In the genomic region with DNA sequence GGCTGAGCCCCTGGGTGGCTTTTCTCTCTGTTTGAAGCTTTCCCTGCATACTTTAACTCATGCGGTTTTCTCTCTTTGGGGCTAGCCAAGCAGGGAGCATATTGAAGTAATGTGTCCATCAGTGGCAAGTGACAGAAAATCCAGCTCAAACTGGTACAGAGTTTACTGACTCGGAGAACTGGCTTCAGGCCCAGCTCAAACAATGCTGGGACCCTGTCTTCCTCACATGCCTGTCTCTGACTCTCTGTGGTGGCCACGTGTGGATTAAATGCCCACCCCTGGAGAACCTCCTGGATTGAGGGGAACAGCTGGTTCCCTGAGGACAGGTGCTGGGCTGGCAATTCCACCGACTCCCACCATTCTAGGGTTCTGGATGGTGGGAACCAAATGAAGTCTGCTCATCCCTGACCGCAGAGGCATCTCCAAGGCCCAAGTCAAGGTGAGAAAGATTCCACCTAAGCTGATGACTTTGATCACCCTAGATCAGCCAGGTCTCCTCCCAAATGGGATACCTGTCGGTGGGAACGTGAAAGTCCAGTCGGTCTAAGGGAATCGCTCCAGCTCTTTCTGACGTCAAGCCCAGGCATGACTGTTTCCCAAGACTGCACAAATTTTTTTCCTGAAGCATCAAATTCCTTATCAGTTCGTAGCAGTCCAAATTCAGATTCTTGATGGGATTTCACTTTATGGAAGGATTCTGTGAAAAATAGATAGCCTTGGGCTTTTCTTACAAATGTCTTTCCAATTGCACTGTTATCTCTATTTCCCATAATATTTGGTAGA, we compare ENCODE assay signal across 16 cellular contexts.
"Had no signal": no experiment of that assay in that cellular context is flagged by ENCODE, and none has a peak within 500 bp of the region (broad histone marks: within the 10 kb centered on the region; RNA-seq: fewer than 3 reads in every experiment).

No MANE protein-coding gene starts in this region.

- H3K27ac Mint-ChIP-seq: activated CD4-positive, alpha-beta T cell treated with anti-CD3 and anti-CD28 coated beads for 36 hours; activated naive CD4-positive, alpha-beta T cell treated with anti-CD3 and anti-CD28 coated beads for 36 hours; natural killer cell treated with Interleukin-12 subunit alpha and Interleukin-12 subunit beta and Interleukin-15 and Interleukin-18, amount 100 ng/mL, for 72 hours; WTC11 had no signal

- H3K36me3 ChIP-seq: stomach had no signal

- DNase-seq: activated CD4-positive, alpha-beta T cell treated with anti-CD3 and anti-CD28 coated beads for 36 hours; activated CD4-positive, alpha-beta T cell treated with anti-CD3 and anti-CD28 coated beads, Interleukin-2, amount 50 U/mL, for 48 hours; activated naive CD4-positive, alpha-beta T cell treated with anti-CD3 and anti-CD28 coated beads for 36 hours; left cardiac atrium; mesendoderm; stimulated activated CD4-positive, alpha-beta T cell treated with anti-CD3 and anti-CD28 coated beads, Interleukin-15, amount 100 ng/mL, for 24 hours; stimulated activated CD4-positive, alpha-beta T cell treated with anti-CD3 and anti-CD28 coated beads, Interleukin-2, amount 100 ng/mL, for 48 hours; stomach; T-cell had no signal

- H3K4me1 ChIP-seq: stomach had no signal

- H3K4me3 ChIP-seq: coronary artery, hepatocyte, skin epidermis, stomach had no signal

- H3K27me3 ChIP-seq: hepatocyte had no signal

- H3K9me3 Mint-ChIP-seq: activated naive CD4-positive, alpha-beta T cell treated with anti-CD3 and anti-CD28 coated beads for 36 hours; brain; central memory CD8-positive, alpha-beta T cell; natural killer cell treated with Interleukin-12 subunit alpha and Interleukin-12 subunit beta and Interleukin-15 and Interleukin-18, amount 100 ng/mL, for 72 hours; T-cell; WTC11 had no signal

- H2AFZ ChIP-seq: hepatocyte had no signal

- ATAC-seq: activated CD4-positive, alpha-beta T cell treated with anti-CD3 and anti-CD28 coated beads for 36 hours; natural killer cell treated with Interleukin-12 subunit alpha and Interleukin-12 subunit beta and Interleukin-15 and Interleukin-18, amount 100 ng/mL, for 72 hours; T-cell; WTC11 had no signal

- H3K79me2 ChIP-seq: hepatocyte had no signal

- H3K4me2 ChIP-seq: hepatocyte had no signal

- H3K36me3 Mint-ChIP-seq: brain; natural killer cell treated with Interleukin-12 subunit alpha and Interleukin-12 subunit beta and Interleukin-15 and Interleukin-18, amount 100 ng/mL, for 72 hours; T-cell; WTC11 had no signal

- H3K27ac ChIP-seq: coronary artery, hepatocyte, skin epidermis, stomach had no signal

- H3K4me3 Mint-ChIP-seq: activated CD4-positive, alpha-beta T cell treated with anti-CD3 and anti-CD28 coated beads for 36 hours; activated naive CD4-positive, alpha-beta T cell treated with anti-CD3 and anti-CD28 coated beads for 36 hours; brain; central memory CD8-positive, alpha-beta T cell; natural killer cell treated with Interleukin-12 subunit alpha and Interleukin-12 subunit beta and Interleukin-15 and Interleukin-18, amount 100 ng/mL, for 72 hours; T-cell; WTC11 had no signal

- H3K9me3 ChIP-seq: stomach had no signal

- H3K27me3 Mint-ChIP-seq: activated CD4-positive, alpha-beta T cell treated with anti-CD3 and anti-CD28 coated beads for 36 hours; brain had no signal
